Comparison of ENCODE assay signal across 10 cellular contexts in genomic region chr20:43975096-43975768, GRCh38.
A peak's percentile ranks its signal among the peaks of the same experiment; 100 is the strongest.
DNase-seq lines count a peak whose midpoint lies in the region; ATAC-seq and TF ChIP-seq lines count a peak whose summit lies in the region.
"Had no signal": no experiment of that assay in that cellular context is flagged by ENCODE, and none has a peak within 500 bp of the region (broad histone marks: within the 10 kb centered on the region; RNA-seq: fewer than 3 reads in every experiment).

No MANE protein-coding gene starts in this region.

- POLR2A ChIA-PET in A673 (lab: Charles Lee; ENCODE audit: low non-redundant PET): interaction anchor here (0.6 kb wide), 1 partner anchor 520 kb away, joined by 15 read pairs; no protein-coding TSS in a partner anchor
- POLR2A ChIA-PET in SK-N-SH (lab: Yijun Ruan, JAX): no interaction called here

- intact Hi-C loops in A673 (cut with micrococcal nuclease; ENCODE audit: unreplicated experiment) (no loop called here), thyroid gland (cut with DNase I) (loop anchor here (10.0 kb wide), 1 partner anchor 60 kb away; the partner anchor contains the start of gene TOX2)

- no peaks in the 10 kb centered on the region for H3F3A ChIP-seq in SK-N-SH (replicated peaks; ENCODE audit: insufficient read depth)

- no peak overlapping the region for H3K4me3 ChIP-seq in A673 (ENCODE audit: low read depth, low read length, poor library complexity, severe bottlenecking)
- H3K4me3 ChIP-seq in SK-N-SH (ENCODE audit: low read depth in 2 of 2, low read length in 1 of 2): no peak overlapping the region
- no peak overlapping the region for H3K4me3 ChIP-seq in thyroid gland (replicated peaks in 1 of 3)

- no peak for ATAC-seq in HG03378 (IDR thresholded peaks at IDR 0.05; ENCODE audit: unreplicated experiment)

- TF ChIP-seq CTCF in A673 (conservative IDR thresholded peaks at IDR 0.05; ENCODE audit: low read depth, low read length) (no peak), SK-N-SH (IDR thresholded peaks at IDR 0.05) (no peak), thyroid gland (IDR thresholded peaks at IDR 0.05) (no peak)

- H2AFZ ChIP-seq in SK-N-SH (ENCODE audit: low read depth): no peak overlapping the region

- no peaks in the 10 kb centered on the region for H3K79me2 ChIP-seq in SK-N-SH (ENCODE audit: insufficient read depth)

- no peak for TF ChIP-seq POLR2A in thyroid gland (IDR thresholded peaks at IDR 0.05)

- no peak overlapping the region; the same call in 1 of the 2 replicates for H3K9ac ChIP-seq in SK-N-SH

- WGBS in SK-N-SH (ENCODE audit: low lambda C conversion rate): 48% methylated on average over 6 of the region's 6 CpGs
- 84% methylated on average over 6 of the region's 6 CpGs for WGBS in thyroid gland, 2 donors

- no peak for TF ChIP-seq RAD21 in SK-N-SH (IDR thresholded peaks at IDR 0.05; ENCODE audit: low read length)

- H3K27ac ChIP-seq in A673 (ENCODE audit: low read depth, low read length, poor library complexity, severe bottlenecking) (peak overlapping the region; percentile 50), SK-N-SH (ENCODE audit: low read depth in 2 of 2, low read length in 1 of 2) (peak overlapping the region in 1 of 2 experiments; percentile 75; a peak in 2 of 4 replicates), thyroid gland (no peak overlapping the region)

- DNase-seq in A673 (ENCODE audit: low spot score): peak; percentile 34
- DNase-seq in ELR (ENCODE audit: low read depth): peak; percentile 97
- DNase-seq in SK-N-SH: no peak
- DNase-seq in fibroblast of gingiva (ENCODE audit: low read depth): peak; percentile 53
- DNase-seq in cerebellar cortex (ENCODE audit: low spot score): no peak
- no peak for DNase-seq in NCI-H1048 (lab: John Stamatoyannopoulos, UW)
- no peak for DNase-seq in thyroid gland
- DNase-seq: hypothalamus; stimulated activated CD4-positive, alpha-beta T cell treated with anti-CD3 and anti-CD28 coated beads, Interleukin-4, amount 100 ng/mL, for 4 hours had no signal

- no peak overlapping the region for H3K4me2 ChIP-seq in SK-N-SH

- H3K9me3 ChIP-seq in A673 (ENCODE audit: low read depth, low read length, poor library complexity, severe bottlenecking): no peaks in the 10 kb centered on the region
- no peaks in the 10 kb centered on the region for H3K9me3 ChIP-seq in SK-N-SH
- H3K9me3 ChIP-seq in thyroid gland: no peaks in the 10 kb centered on the region

- CTCF ChIA-PET in A673 (lab: Charles Lee): no interaction called here
- CTCF ChIA-PET in SK-N-SH (lab: Yijun Ruan, JAX): interaction anchor here (0.7 kb wide), 1 partner anchor 13 kb away, joined by 3 read pairs; no protein-coding TSS in a partner anchor

- peaks cover 15% of the 10 kb centered on the region for H3K36me3 ChIP-seq in A673 (ENCODE audit: insufficient read depth, low read length, poor library complexity, severe bottlenecking)
- no peaks in the 10 kb centered on the region for H3K36me3 ChIP-seq in SK-N-SH (replicated peaks in 1 of 2; ENCODE audit: control insufficient read depth in 1 of 2, insufficient read depth in 2 of 2, low read length in 1 of 2)
- H3K36me3 ChIP-seq in thyroid gland: no peaks in the 10 kb centered on the region

- H3K9me2 ChIP-seq in SK-N-SH: no peaks in the 10 kb centered on the region

- H3K27me3 ChIP-seq in A673 (replicated peaks; ENCODE audit: insufficient read depth, low read depth, low read length, poor library complexity) (no peaks in the 10 kb centered on the region), SK-N-SH (ENCODE audit: insufficient read depth) (no peaks in the 10 kb centered on the region), thyroid gland (no peaks in the 10 kb centered on the region)

- no peaks in the 10 kb centered on the region for H4K20me1 ChIP-seq in SK-N-SH (ENCODE audit: insufficient read depth)

- no TSS peak for BruUV-seq in A673 (replicated peaks; lab: Mats Ljungman, UMichigan)

- TF ChIP-seq EP300 in SK-N-SH (IDR thresholded peaks at IDR 0.05; ENCODE audit: borderline replicate concordance in 1 of 2, low read depth in 1 of 2, low read length in 1 of 2): peak in 1 of 2 experiments; percentile 57; a peak in 1 of 4 replicates

- peaks cover 38% of the 10 kb centered on the region for H3K4me1 ChIP-seq in A673 (ENCODE audit: insufficient read depth, low read length, poor library complexity, severe bottlenecking)
- H3K4me1 ChIP-seq in SK-N-SH (ENCODE audit: control insufficient read depth in 1 of 2, insufficient read depth in 2 of 2, low read depth in 1 of 2, low read length in 1 of 2): peaks cover 0 to 6% of the 10 kb centered on the region in 2 experiments; a peak in 1 of 4 replicates
- H3K4me1 ChIP-seq in thyroid gland: no peaks in the 10 kb centered on the region

TF ChIP-seq in SK-N-SH, 30 proteins besides CTCF, POLR2A, EP300 and RAD21:
- TF ChIP-seq JUND (IDR thresholded peaks at IDR 0.05): peak; percentile 62; the same call in 1 of the 2 replicates
- TF ChIP-seq FOSL2 (IDR thresholded peaks at IDR 0.05; ENCODE audit: borderline replicate concordance, low read depth): peak; percentile 71
- TF ChIP-seq MXI1 (IDR thresholded peaks at IDR 0.05; ENCODE audit: low read depth, low read length): no peak
- TF ChIP-seq PBX3 (IDR thresholded peaks at IDR 0.05): peak; percentile 57
- TF ChIP-seq TCF12 (IDR thresholded peaks at IDR 0.05): peak; percentile 33
- TF ChIP-seq EZH2phosphoT487 (IDR thresholded peaks at IDR 0.05; ENCODE audit: borderline replicate concordance, low read depth): no peak
- peak; percentile 33; the same call in 1 of the 2 replicates for TF ChIP-seq MAX (IDR thresholded peaks at IDR 0.05; ENCODE audit: low read depth)

Comparison
In these comparisons a context has a peak if more than half of its experiments do, and no peak if none do; other contexts are left out.
1. DNase-seq: peak in A673 (single experiment), ELR (single experiment) and fibroblast of gingiva (single experiment); none in SK-N-SH (single experiment), cerebellar cortex (single experiment), NCI-H1048 (single experiment) and thyroid gland (0 of 2).